ENCODE assay signal across 15 cellular contexts in the genomic region with DNA sequence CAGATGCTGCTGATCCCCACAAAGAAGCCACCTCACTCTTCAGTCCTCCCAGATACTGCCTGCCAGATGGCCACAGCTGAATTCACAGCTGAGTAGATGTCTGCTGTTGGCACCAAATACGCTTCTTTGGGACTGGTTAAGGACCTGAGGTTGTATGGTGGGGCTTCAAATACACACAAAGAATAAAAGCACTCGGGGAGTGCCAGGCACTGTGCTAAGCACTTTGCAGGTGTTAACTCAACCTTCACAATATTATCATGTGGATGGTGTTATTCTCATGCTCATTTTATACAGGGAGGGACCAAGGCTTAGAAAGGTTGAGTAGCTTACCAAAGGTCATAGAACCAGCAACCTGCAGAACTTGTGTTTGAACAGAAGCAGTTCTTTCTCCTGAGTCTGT.
DNase-seq lines count a peak whose midpoint lies in the region; ATAC-seq and TF ChIP-seq lines count a peak whose summit lies in the region.
"Had no signal": no experiment of that assay in that cellular context is flagged by ENCODE, and none has a peak within 500 bp of the region (broad histone marks: within the 10 kb centered on the region; RNA-seq: fewer than 3 reads in every experiment).

No MANE protein-coding gene starts in this region.

- H3K27ac ChIP-seq in caudate nucleus (ENCODE audit: low read depth, low read length): no peak overlapping the region
- H3K27ac ChIP-seq: 22Rv1, BLaER1 had no signal

- POLR2A ChIA-PET in WTC11 (lab: Charles Lee): no interaction called here

- H3K4me3 Mint-ChIP-seq in WTC11 (no peak overlapping the region), immature natural killer cell (no peak overlapping the region)
- H3K4me3 Mint-ChIP-seq: CD8-positive, alpha-beta memory T cell; IgD-negative memory B cell had no signal

- no peak for TF ChIP-seq CTCF in WTC11 (IDR thresholded peaks at IDR 0.05)

- H3K9me3 Mint-ChIP-seq in WTC11 (no peaks in the 10 kb centered on the region), immature natural killer cell (peaks cover 7 to 54% (median 13%) of the 10 kb centered on the region in 6 donors)

- H3K27me3 Mint-ChIP-seq in WTC11 (ENCODE audit: low read depth) (peaks cover 71% of the 10 kb centered on the region), immature natural killer cell (ENCODE audit: low read depth in 3 of 3) (no peaks in the 10 kb centered on the region)
- H3K27me3 Mint-ChIP-seq: CD8-positive, alpha-beta memory T cell; IgD-negative memory B cell had no signal

- H3K27ac Mint-ChIP-seq in WTC11 (no peak overlapping the region), immature natural killer cell (no peak overlapping the region)
- H3K27ac Mint-ChIP-seq: IgD-negative memory B cell had no signal

- H3K4me1 Mint-ChIP-seq in WTC11 (peaks cover 15% of the 10 kb centered on the region), immature natural killer cell (no peaks in the 10 kb centered on the region)
- H3K4me1 Mint-ChIP-seq: CD8-positive, alpha-beta memory T cell; IgD-negative memory B cell had no signal

- DNase-seq in NCI-H2171 treated with DMSO at 0.1 percent for 48 hours (lab: John Stamatoyannopoulos, UW) (peak; percentile 37), NCI-H2171 (lab: John Stamatoyannopoulos, UW) (no peak), NCI-H446 treated with DMSO at 0.1 percent for 48 hours (lab: John Stamatoyannopoulos, UW) (peak; percentile 67), WTC11 (ENCODE audit: low spot score) (peak; percentile 8), caudate nucleus (lab: John Stamatoyannopoulos, UW) (no peak), NCI-H2029 treated with DMSO at 0.1 percent for 48 hours (lab: John Stamatoyannopoulos, UW) (no peak), immature natural killer cell (no peak)
- DNase-seq: AML-193; Caco-2; CD8-positive, alpha-beta memory T cell; GOT3 had no signal

- no peaks in the 10 kb centered on the region for H3K36me3 Mint-ChIP-seq in WTC11
- H3K36me3 Mint-ChIP-seq in immature natural killer cell: no peaks in the 10 kb centered on the region
- H3K36me3 Mint-ChIP-seq: CD8-positive, alpha-beta memory T cell; IgD-negative memory B cell had no signal

- CTCF ChIA-PET in WTC11 (lab: Charles Lee): interaction anchor here (1.0 kb wide), 1 partner anchor 14 kb away, joined by 3 read pairs; no protein-coding TSS in a partner anchor

- ATAC-seq in WTC11: peak; percentile 92
- ATAC-seq in HG03159 (IDR thresholded peaks at IDR 0.05; ENCODE audit: unreplicated experiment): no peak

TF ChIP-seq in WTC11, 78 proteins besides CTCF, POLR2A, EP300 and RAD21:
- TF ChIP-seq NR2C2 (CRISPR knock-in tag; IDR thresholded peaks at IDR 0.05): no peak
- TF ChIP-seq CBFB (CRISPR knock-in tag; IDR thresholded peaks at IDR 0.05; ENCODE audit: low read depth): no peak
- TF ChIP-seq, protein P1, sequence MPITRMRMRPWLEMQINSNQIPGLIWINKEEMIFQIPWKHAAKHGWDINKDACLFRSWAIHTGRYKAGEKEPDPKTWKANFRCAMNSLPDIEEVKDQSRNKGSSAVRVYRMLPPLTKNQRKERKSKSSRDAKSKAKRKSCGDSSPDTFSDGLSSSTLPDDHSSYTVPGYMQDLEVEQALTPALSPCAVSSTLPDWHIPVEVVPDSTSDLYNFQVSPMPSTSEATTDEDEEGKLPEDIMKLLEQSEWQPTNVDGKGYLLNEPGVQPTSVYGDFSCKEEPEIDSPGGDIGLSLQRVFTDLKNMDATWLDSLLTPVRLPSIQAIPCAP (CRISPR knock-in tag; IDR thresholded peaks at IDR 0.05): no peak
- no peak for TF ChIP-seq GRHL2 (CRISPR knock-in tag; IDR thresholded peaks at IDR 0.05; ENCODE audit: insufficient replicate concordance, severe bottlenecking)

Comparison
In these comparisons a context has a peak if more than half of its experiments do, and no peak if none do; other contexts are left out.
1. DNase-seq: peak in NCI-H2171 treated with DMSO at 0.1 percent for 48 hours (single experiment), NCI-H446 treated with DMSO at 0.1 percent for 48 hours (single experiment) and WTC11 (single experiment); none in NCI-H2171 (single experiment), caudate nucleus (0 of 61), NCI-H2029 treated with DMSO at 0.1 percent for 48 hours (single experiment) and immature natural killer cell (0 of 3).